Comparison of ENCODE assay signal across 8 cellular contexts in genomic region chr10:59880976-59881510, GRCh38. TPM values are rescaled to one million over a fixed set of nuclear protein-coding genes. Genes with fewer than 3 reads are reported as not detected.
A peak's percentile ranks its signal among the peaks of the same experiment; 100 is the strongest.
DNase-seq lines count a peak whose midpoint lies in the region; ATAC-seq and TF ChIP-seq lines count a peak whose summit lies in the region.

No MANE protein-coding gene starts in this region.

- H3K27me3 ChIP-seq in suprapubic skin, result no peaks in the 10 kb centered on the region

- 74% methylated on average over 5 of the region's 6 CpGs for WGBS in suprapubic skin

- ATAC-seq in GM21737 (IDR thresholded peaks at IDR 0.05; ENCODE audit: unreplicated experiment), result peak; percentile 68
- peak; percentile 92 for ATAC-seq in T-helper 17 cell

- DNase-seq in GM12864 (ENCODE audit: low read depth) (peak; percentile 75), T-helper 17 cell (peak in 1 of 3 donors; percentile 29), islet precursor cell (peak; percentile 33), DMS 273 (lab: John Stamatoyannopoulos, UW; ENCODE audit: unreplicated experiment) (no peak), suprapubic skin (ENCODE audit: low spot score in 2 of 2) (no peak), HT-29 (ENCODE audit: low spot score) (no peak), hepatic stellate cell (ENCODE audit: low spot score) (no peak)

- peak overlapping the region; percentile 73 for H3K4me3 Mint-ChIP-seq in T-helper 17 cell

- peaks cover 4% of the 10 kb centered on the region for H3K36me3 Mint-ChIP-seq in T-helper 17 cell (ENCODE audit: low read depth)

- peaks cover 58% of the 10 kb centered on the region for H3K4me1 Mint-ChIP-seq in T-helper 17 cell

- no peak overlapping the region for H3K27ac ChIP-seq in suprapubic skin

- H3K27ac Mint-ChIP-seq in T-helper 17 cell, result peak overlapping the region; percentile 84

- TF ChIP-seq POLR2A in suprapubic skin (IDR thresholded peaks at IDR 0.05), result no peak

- H3K4me3 ChIP-seq in GM12864 (ENCODE audit: low read depth, low read length) (no peak overlapping the region; the same call in 1 of the 2 replicates), suprapubic skin (no peak overlapping the region)

- no peak for TF ChIP-seq EP300 in suprapubic skin (IDR thresholded peaks at IDR 0.05)

- H3K9me3 ChIP-seq in T-helper 17 cell (ENCODE audit: control insufficient read depth, low read length, poor library complexity, severe bottlenecking), result no peaks in the 10 kb centered on the region
- no peaks in the 10 kb centered on the region for H3K9me3 ChIP-seq in suprapubic skin

- H3K36me3 ChIP-seq in suprapubic skin, result no peaks in the 10 kb centered on the region

- H3K4me1 ChIP-seq in suprapubic skin, result peaks cover 49% of the 10 kb centered on the region

- no peaks in the 10 kb centered on the region for H3K27me3 Mint-ChIP-seq in T-helper 17 cell

- no peak for TF ChIP-seq CTCF in GM12864 (IDR thresholded peaks at IDR 0.05; ENCODE audit: low read depth, low read length, missing control alignments)
- TF ChIP-seq CTCF in suprapubic skin (IDR thresholded peaks at IDR 0.05), result no peak

RNA-seq across cellular contexts. Expression of gene CCDC6, which starts 25.3 kb away (rescaled TPM):
- total RNA-seq in T-helper 17 cell, result 10 to 100 TPM; 25.3 to 27.0 TPM
- total RNA-seq in suprapubic skin, result 100 to 1,000 TPM in 2 of 4 donors, 10 to 100 TPM in 2; 78.5 to 101 (median 92.1) TPM
- total RNA-seq in HT-29 (2014; rRNA removed; shearing (Covaris generic)), result 15.7 and 18.5 TPM in 2 replicates

Comparison
In these comparisons a context has a peak if more than half of its experiments do, and no peak if none do; other contexts are left out.
1. DNase-seq: peak in GM12864 (single experiment) and islet precursor cell (single experiment); none in DMS 273 (single experiment), suprapubic skin (0 of 2), HT-29 (single experiment) and hepatic stellate cell (single experiment).